24 cellular contexts compared by ENCODE assay signal in the genomic region with DNA sequence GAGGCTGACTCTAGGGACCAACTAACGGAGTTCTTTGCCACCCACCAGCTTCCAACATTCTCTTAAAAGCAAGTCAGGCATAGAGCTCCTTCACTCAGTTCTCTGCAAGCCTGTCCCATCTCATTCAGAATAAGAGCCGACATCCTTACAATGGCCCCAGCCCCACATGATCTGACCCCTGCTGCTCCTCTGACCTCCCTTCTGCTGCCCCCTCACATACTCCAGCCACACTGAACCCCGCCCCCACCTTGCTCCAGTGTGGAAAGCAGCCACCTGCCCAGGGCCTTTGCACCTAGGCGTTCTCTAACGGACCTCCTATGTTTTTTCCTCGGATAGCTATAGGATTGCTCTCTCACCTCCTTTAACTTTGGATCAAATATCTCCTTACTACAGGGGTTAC.
"Had no signal": no experiment of that assay in that cellular context is flagged by ENCODE, and none has a peak within 500 bp of the region (broad histone marks: within the 10 kb centered on the region; RNA-seq: fewer than 3 reads in every experiment).

No MANE protein-coding gene starts in this region.

- H3K4me3 ChIP-seq: gastrocnemius medialis, heart left ventricle, hepatocyte, lower lobe of right lung, pancreas, right lobe of liver, stomach, thyroid gland had no signal

- H3K27me3 ChIP-seq: gastrocnemius medialis, heart left ventricle, neutrophil, pancreas, thyroid gland had no signal

- H3K27ac ChIP-seq: epithelial cell of prostate, gastrocnemius medialis, heart left ventricle, hepatocyte, lower lobe of right lung, neutrophil, pancreas, right lobe of liver, stomach, thyroid gland had no signal

- H2AFZ ChIP-seq: hepatocyte had no signal

- FAIRE-seq: keratinocyte, pancreas, small intestine had no signal

- H3K4me2 ChIP-seq: hepatocyte had no signal

- H3K36me3 ChIP-seq: gastrocnemius medialis, heart left ventricle, lower lobe of right lung, neutrophil, pancreas, right lobe of liver, stomach, thyroid gland had no signal

- H3K4me1 Mint-ChIP-seq: naive thymus-derived CD8-positive, alpha-beta T cell had no signal

- H3K27ac Mint-ChIP-seq: effector memory CD8-positive, alpha-beta T cell; naive thymus-derived CD8-positive, alpha-beta T cell; nephron progenitor cell; type B pancreatic cell had no signal

- H3K79me2 ChIP-seq: hepatocyte had no signal

- H3K36me3 Mint-ChIP-seq: naive thymus-derived CD8-positive, alpha-beta T cell had no signal

- H3K4me3 Mint-ChIP-seq: effector memory CD8-positive, alpha-beta T cell; naive thymus-derived CD8-positive, alpha-beta T cell; nephron progenitor cell; type B pancreatic cell had no signal

- H3K9me3 ChIP-seq: gastrocnemius medialis, heart left ventricle, lower lobe of right lung, neutrophil, pancreas, right lobe of liver, stomach, thyroid gland had no signal

- ATAC-seq: effector memory CD8-positive, alpha-beta T cell; esophagus mucosa; gastrocnemius medialis; heart left ventricle; left ventricle myocardium superior; lower lobe of right lung; naive thymus-derived CD8-positive, alpha-beta T cell; pancreas; right lobe of liver had no signal

- H3K9me3 Mint-ChIP-seq: effector memory CD8-positive, alpha-beta T cell; naive thymus-derived CD8-positive, alpha-beta T cell; nephron progenitor cell; type B pancreatic cell had no signal

- H3K4me1 ChIP-seq: gastrocnemius medialis, heart left ventricle, lower lobe of right lung, right lobe of liver, stomach, thyroid gland had no signal

- DNase-seq: cerebellar nuclear complex; cortex of kidney; effector memory CD8-positive, alpha-beta T cell; foreskin fibroblast; gastrocnemius medialis; heart left ventricle; left ventricle myocardium superior; lower lobe of right lung; naive thymus-derived CD8-positive, alpha-beta T cell; nephron progenitor cell; pancreas; right lobe of liver; small intestine; stimulated activated CD4-positive, alpha-beta T cell treated with anti-CD3 and anti-CD28 coated beads, Interleukin-15, amount 100 ng/mL, for 24 hours; stimulated activated CD4-positive, alpha-beta T cell treated with anti-CD3 and anti-CD28 coated beads, Interleukin-2, amount 100 ng/mL, for 48 hours; stimulated activated naive CD4-positive, alpha-beta T cell treated with Interleukin-2 at 50 U/mL for 16 hours; stomach; thyroid gland had no signal
